In the genomic region with DNA sequence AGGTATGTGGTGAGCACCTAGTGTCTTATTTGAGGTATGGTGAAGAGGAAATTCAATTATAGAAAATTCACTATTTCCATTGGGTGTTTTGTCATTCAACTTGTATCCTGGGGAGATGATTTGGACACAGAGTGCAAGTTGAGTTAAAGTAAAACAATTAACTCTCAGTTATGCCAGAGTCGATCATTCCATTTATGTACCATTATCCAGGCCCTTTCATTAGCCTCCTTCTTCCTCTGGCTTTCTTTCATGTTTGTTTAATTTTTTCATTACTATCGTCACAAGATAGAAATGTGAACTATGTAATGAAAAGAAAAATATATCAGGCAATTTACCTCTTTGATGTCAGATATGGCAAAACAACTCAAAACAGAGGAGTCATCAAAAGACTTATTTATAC, we compare ENCODE assay signal across 17 cellular contexts.
DNase-seq lines count a peak whose midpoint lies in the region; TF ChIP-seq lines count a peak whose summit lies in the region.
"Had no signal": no experiment of that assay in that cellular context is flagged by ENCODE, and none has a peak within 500 bp of the region (broad histone marks: within the 10 kb centered on the region; RNA-seq: fewer than 3 reads in every experiment).

No MANE protein-coding gene starts in this region.

- H3K27me3 ChIP-seq in ACC112 (ENCODE audit: insufficient read depth, low read length) (0 out of 2 replicates have a peak, but pooled peaks cover 4% of the 10 kb centered on the region), dorsolateral prefrontal cortex (no peaks in the 10 kb centered on the region), testis (no peaks in the 10 kb centered on the region)
- H3K27me3 ChIP-seq: MG63, SJCRH30 had no signal

- in situ Hi-C loops in astrocyte of the spinal cord (cut with HindIII; ENCODE audit: low sequenced_read_pairs): no loop called here

- no peak overlapping the region for H3K4me3 Mint-ChIP-seq in glutamatergic neuron (ENCODE audit: unreplicated experiment)
- H3K4me3 Mint-ChIP-seq: CD4-positive, CD25-positive, alpha-beta regulatory T cell had no signal

- TF ChIP-seq CTCF in astrocyte of the spinal cord (IDR thresholded peaks at IDR 0.05; ENCODE audit: low read depth, low read length) (no peak), glutamatergic neuron (IDR thresholded peaks at IDR 0.05; ENCODE audit: partially characterized antibody, unreplicated experiment) (no peak), dorsolateral prefrontal cortex (IDR thresholded peaks at IDR 0.05 in 54 of 56, conservative IDR thresholded peaks at IDR 0.05 in 2 of 56; ENCODE audit: low read depth in 1 of 56, partially characterized antibody in 56 of 56) (no peak), testis (IDR thresholded peaks at IDR 0.05) (no peak)

- H3K4me3 ChIP-seq in ACC112 (ENCODE audit: low read depth, low read length) (no peak overlapping the region), astrocyte of the spinal cord (ENCODE audit: low read depth, low read length) (no peak overlapping the region), dorsolateral prefrontal cortex (no peak overlapping the region), testis (no peak overlapping the region)
- H3K4me3 ChIP-seq: MG63, SJCRH30 had no signal

- H3K4me1 Mint-ChIP-seq in glutamatergic neuron (ENCODE audit: low read depth, unreplicated experiment): peaks cover 25% of the 10 kb centered on the region
- H3K4me1 Mint-ChIP-seq: CD4-positive, CD25-positive, alpha-beta regulatory T cell had no signal

- 64 to 74% methylated on average over 2 of the region's 2 CpGs for WGBS in testis, 2 donors

- peak; percentile 8 for DNase-seq in NCI-H146 treated with DMSO at 0.1 percent for 48 hours (lab: John Stamatoyannopoulos, UW; ENCODE audit: unreplicated experiment)
- peak; percentile 9 for DNase-seq in astrocyte of the spinal cord (ENCODE audit: low read depth, low spot score)
- no peak for DNase-seq in glutamatergic neuron
- no peak for DNase-seq in dorsolateral prefrontal cortex
- DNase-seq in testis: no peak
- DNase-seq in activated CD4-positive, alpha-beta T cell treated with anti-CD3 and anti-CD28 coated beads, Interleukin-2, amount 50 U/mL, for 4 hours: no peak
- no peak for DNase-seq in stimulated activated CD4-positive, alpha-beta T cell treated with anti-CD3 and anti-CD28 coated beads, Interleukin-4, amount 100 ng/mL, for 24 hours
- DNase-seq: CD4-positive, CD25-positive, alpha-beta regulatory T cell; COR-L47; DMS79; Karpas-422; MG63; NCI-H1417; NCI-H1930; NK-92 treated with Interleukin-12 subunit alpha and Interleukin-12 subunit beta, amount 100 ng/mL, for 24 hours; SJCRH30 had no signal

- H3K9me3 ChIP-seq in testis: no peaks in the 10 kb centered on the region
- H3K9me3 ChIP-seq: MG63, SJCRH30 had no signal

- no peaks in the 10 kb centered on the region for H3K4me1 ChIP-seq in ACC112 (ENCODE audit: control insufficient read depth, insufficient read depth, low read length, unreplicated experiment)
- no peaks in the 10 kb centered on the region for H3K4me1 ChIP-seq in testis
- H3K4me1 ChIP-seq: SJCRH30 had no signal

- peaks cover 2% of the 10 kb centered on the region for H3K27me3 Mint-ChIP-seq in glutamatergic neuron (ENCODE audit: unreplicated experiment)
- H3K27me3 Mint-ChIP-seq: CD4-positive, CD25-positive, alpha-beta regulatory T cell had no signal

- H2AFZ ChIP-seq in ACC112 (ENCODE audit: low read length, unreplicated experiment): peak overlapping the region; percentile 3

- intact Hi-C loops in dorsolateral prefrontal cortex (cut with DNase I): no loop called here
- intact Hi-C loops in testis (cut with DNase I; ENCODE audit: low total_unique reads): no loop called here

- no peaks in the 10 kb centered on the region for H3K36me3 ChIP-seq in ACC112 (ENCODE audit: insufficient read depth, low read length)
- no peaks in the 10 kb centered on the region for H3K36me3 ChIP-seq in testis (ENCODE audit: low read depth, missing control alignments)
- H3K36me3 ChIP-seq: MG63, SJCRH30 had no signal

- H3K9me3 Mint-ChIP-seq in glutamatergic neuron (ENCODE audit: unreplicated experiment): peaks cover 2% of the 10 kb centered on the region

- no peaks in the 10 kb centered on the region for H3K36me3 Mint-ChIP-seq in glutamatergic neuron (ENCODE audit: unreplicated experiment)
- H3K36me3 Mint-ChIP-seq: CD4-positive, CD25-positive, alpha-beta regulatory T cell had no signal

- TF ChIP-seq POLR2A in testis (IDR thresholded peaks at IDR 0.05): no peak

- H3K27ac ChIP-seq in ACC112 (ENCODE audit: low read depth, low read length) (no peak overlapping the region), dorsolateral prefrontal cortex (no peak overlapping the region), testis (no peak overlapping the region)
- H3K27ac ChIP-seq: SJCRH30 had no signal

- H3K27ac Mint-ChIP-seq in glutamatergic neuron (ENCODE audit: unreplicated experiment): peak overlapping the region; percentile 14
- H3K27ac Mint-ChIP-seq: CD4-positive, CD25-positive, alpha-beta regulatory T cell had no signal

- no peaks in the 10 kb centered on the region for H3K79me2 ChIP-seq in ACC112 (ENCODE audit: control insufficient read depth, insufficient read depth, low read length, unreplicated experiment)

Comparison
In these comparisons a context has a peak if more than half of its experiments do, and no peak if none do; other contexts are left out.
1. DNase-seq: peak in NCI-H146 treated with DMSO at 0.1 percent for 48 hours (single experiment) and astrocyte of the spinal cord (single experiment); none in glutamatergic neuron (single experiment), dorsolateral prefrontal cortex (0 of 10), testis (single experiment), activated CD4-positive, alpha-beta T cell treated with anti-CD3 and anti-CD28 coated beads, Interleukin-2, amount 50 U/mL, for 4 hours (0 of 2) and stimulated activated CD4-positive, alpha-beta T cell treated with anti-CD3 and anti-CD28 coated beads, Interleukin-4, amount 100 ng/mL, for 24 hours (single experiment).